20 cellular contexts compared by ENCODE assay signal in genomic region chr11:120424970-120425332, GRCh38.
DNase-seq lines count a peak whose midpoint lies in the region; ATAC-seq and TF ChIP-seq lines count a peak whose summit lies in the region.
"Had no signal": no experiment of that assay in that cellular context is flagged by ENCODE, and none has a peak within 500 bp of the region (broad histone marks: within the 10 kb centered on the region; RNA-seq: fewer than 3 reads in every experiment).

No MANE protein-coding gene starts in this region.

- no peaks in the 10 kb centered on the region for H3K36me3 Mint-ChIP-seq in activated CD4-positive, alpha-beta T cell treated with anti-CD3 and anti-CD28 coated beads for 36 hours (ENCODE audit: low read depth)

- H3K4me1 Mint-ChIP-seq in activated CD4-positive, alpha-beta T cell treated with anti-CD3 and anti-CD28 coated beads for 36 hours: peaks cover 5% of the 10 kb centered on the region

- POLR2A ChIA-PET in activated CD4-positive, alpha-beta T cell treated with anti-CD3 and anti-CD28 coated beads for 36 hours (lab: Charles Lee): interaction anchor here (0.5 kb wide), 1 partner anchor 47 kb away, joined by 4 read pairs; no protein-coding TSS in a partner anchor

- no peak for TF ChIP-seq POLR2A in gastrocnemius medialis (IDR thresholded peaks at IDR 0.05)

- no peaks in the 10 kb centered on the region for H3K36me3 ChIP-seq in SU-DHL-6 (ENCODE audit: low read length)
- peaks cover 0 to 50% of the 10 kb centered on the region in 2 donors for H3K36me3 ChIP-seq in gastrocnemius medialis
- H3K36me3 ChIP-seq: neutrophil had no signal

- H3K4me1 ChIP-seq in gastrocnemius medialis: no peaks in the 10 kb centered on the region

- no peaks in the 10 kb centered on the region for H4K20me1 ChIP-seq in SU-DHL-6 (ENCODE audit: low read depth, low read length)

- no peaks in the 10 kb centered on the region for H3K9me3 Mint-ChIP-seq in activated CD4-positive, alpha-beta T cell treated with anti-CD3 and anti-CD28 coated beads for 36 hours (ENCODE audit: low read depth)
- H3K9me3 Mint-ChIP-seq: activated naive CD8-positive, alpha-beta T cell treated with anti-CD3 and anti-CD28 coated beads, Interleukin-2, amount 10 ng/mL, durations not matched to agents 7 days and 5 days had no signal

- H2AFZ ChIP-seq in SU-DHL-6 (ENCODE audit: low read depth, low read length, severe bottlenecking): no peak overlapping the region

- H3K9ac ChIP-seq in SU-DHL-6 (ENCODE audit: low read length): no peak overlapping the region
- H3K9ac ChIP-seq: SK-N-SH had no signal

- no peak overlapping the region for H3K4me3 Mint-ChIP-seq in activated CD4-positive, alpha-beta T cell treated with anti-CD3 and anti-CD28 coated beads for 36 hours
- H3K4me3 Mint-ChIP-seq: activated naive CD8-positive, alpha-beta T cell treated with anti-CD3 and anti-CD28 coated beads, Interleukin-2, amount 10 ng/mL, durations not matched to agents 7 days and 5 days had no signal

- peak overlapping the region; percentile 31; the same call in 1 of the 2 replicates for H3K27ac ChIP-seq in SU-DHL-6 (ENCODE audit: low read depth, low read length)
- H3K27ac ChIP-seq in gastrocnemius medialis: no peak overlapping the region
- H3K27ac ChIP-seq: neutrophil had no signal

- no peaks in the 10 kb centered on the region for H3K27me3 ChIP-seq in SU-DHL-6 (ENCODE audit: low read length)
- no peaks in the 10 kb centered on the region for H3K27me3 ChIP-seq in gastrocnemius medialis
- H3K27me3 ChIP-seq: neutrophil had no signal

- H3K4me2 ChIP-seq in SU-DHL-6 (ENCODE audit: low read depth, low read length, poor library complexity, severe bottlenecking): peak overlapping the region; percentile 50
- H3K4me2 ChIP-seq: SK-N-SH had no signal

- CTCF ChIA-PET in activated CD4-positive, alpha-beta T cell treated with anti-CD3 and anti-CD28 coated beads for 36 hours (lab: Charles Lee): interaction anchor here (0.7 kb wide), 1 partner anchor 257 kb away, joined by 3 read pairs; no protein-coding TSS in a partner anchor

- no peaks in the 10 kb centered on the region for H3F3A ChIP-seq in SU-DHL-6 (ENCODE audit: insufficient read depth)

- no peak for TF ChIP-seq CTCF in SU-DHL-6 (IDR thresholded peaks at IDR 0.05; ENCODE audit: insufficient read depth, low read length, poor library complexity, severe bottlenecking)
- no peak for TF ChIP-seq CTCF in gastrocnemius medialis (IDR thresholded peaks at IDR 0.05 in 4 of 5, conservative IDR thresholded peaks at IDR 0.05 in 1 of 5)

- DNase-seq in activated CD4-positive, alpha-beta T cell treated with anti-CD3 and anti-CD28 coated beads for 36 hours: no peak
- DNase-seq in activated CD4-positive, alpha-beta T cell treated with anti-CD3 and anti-CD28 coated beads, Interleukin-2, amount 50 U/mL, for 1 hour: no peak
- DNase-seq in left kidney (ENCODE audit: low read depth, low spot score) (peak; percentile 19), NCI-H226 (no peak), gastrocnemius medialis (no peak), OCI-M2 (lab: John Stamatoyannopoulos, UW; ENCODE audit: unreplicated experiment) (no peak)
- DNase-seq: 8988T; activated CD4-positive, alpha-beta T cell treated with anti-CD3 and anti-CD28 coated beads for 1 hour; activated naive CD8-positive, alpha-beta T cell treated with anti-CD3 and anti-CD28 coated beads, Interleukin-2, amount 10 ng/mL, durations not matched to agents 7 days and 5 days; C1 segment of cervical spinal cord; effector CD8-positive, alpha-beta T cell; glutamatergic neuron; H7; NCI-H1694 treated with DMSO at 0.1 percent for 48 hours; SK-N-SH; stimulated activated CD4-positive, alpha-beta T cell treated with anti-CD3 and anti-CD28 coated beads, Interleukin-12 subunit alpha, Interleukin-12 subunit beta, amount 100 ng/mL, for 4 hours had no signal

- peak overlapping the region; percentile 48 for H3K27ac Mint-ChIP-seq in activated CD4-positive, alpha-beta T cell treated with anti-CD3 and anti-CD28 coated beads for 36 hours
- H3K27ac Mint-ChIP-seq: activated naive CD8-positive, alpha-beta T cell treated with anti-CD3 and anti-CD28 coated beads, Interleukin-2, amount 10 ng/mL, durations not matched to agents 7 days and 5 days had no signal

- no peaks in the 10 kb centered on the region for H3K27me3 Mint-ChIP-seq in activated CD4-positive, alpha-beta T cell treated with anti-CD3 and anti-CD28 coated beads for 36 hours
- H3K27me3 Mint-ChIP-seq: activated naive CD8-positive, alpha-beta T cell treated with anti-CD3 and anti-CD28 coated beads, Interleukin-2, amount 10 ng/mL, durations not matched to agents 7 days and 5 days had no signal

- intact Hi-C loops in activated CD4-positive, alpha-beta T cell treated with anti-CD3 and anti-CD28 coated beads for 36 hours (cut with DNase I, micrococcal nuclease): no loop called here
- intact Hi-C loops in gastrocnemius medialis (cut with DNase I; ENCODE audit: low total_unique reads): no loop called here

- H3K79me2 ChIP-seq in SU-DHL-6 (ENCODE audit: insufficient read depth, low read length): no peaks in the 10 kb centered on the region

- H3K9me3 ChIP-seq in SU-DHL-6 (ENCODE audit: insufficient read depth, low read length) (no peaks in the 10 kb centered on the region), gastrocnemius medialis (no peaks in the 10 kb centered on the region)
- H3K9me3 ChIP-seq: neutrophil, SK-N-SH had no signal

- H3K4me3 ChIP-seq in SU-DHL-6 (ENCODE audit: insufficient read depth, low read length, poor library complexity, severe bottlenecking): no peak overlapping the region
- H3K4me3 ChIP-seq in gastrocnemius medialis: no peak overlapping the region
- H3K4me3 ChIP-seq: K562 had no signal

- ATAC-seq in activated CD4-positive, alpha-beta T cell treated with anti-CD3 and anti-CD28 coated beads for 36 hours: no peak
- ATAC-seq in GM21390 (IDR thresholded peaks at IDR 0.05; ENCODE audit: unreplicated experiment) (no peak), gastrocnemius medialis (no peak)

- no peaks in the 10 kb centered on the region for H3K9me2 ChIP-seq in SU-DHL-6 (replicated peaks; ENCODE audit: insufficient read depth, low read length)
- H3K9me2 ChIP-seq: SK-N-SH had no signal

- in situ Hi-C loops in gastrocnemius medialis (cut with MboI; ENCODE audit: low sequenced_read_pairs in 4 of 4): loop anchor here in 3 of 4 donors (5.0 to 25.0 kb wide), 2 partner anchors 88 to 93 kb away; partner anchors contain the start of genes ARHGEF12 (in 2 of the 3) and TLCD5 (in 2 of the 3)
